ENCODE assay signal across 8 cellular contexts in genomic region chr5:17118631-17119030, GRCh38.
DNase-seq lines count a peak whose midpoint lies in the region; ATAC-seq and TF ChIP-seq lines count a peak whose summit lies in the region.

No MANE protein-coding gene starts in this region.

- POLR2A ChIA-PET in GM10248 (lab: Yijun Ruan, JAX), result no interaction called here

- no peak for TF ChIP-seq CTCF in GM10248 (IDR thresholded peaks at IDR 0.05; ENCODE audit: control extremely low read depth, extremely low read depth, low read depth, missing control alignments)

- DNase-seq in GM10248 (ENCODE audit: extremely low spot score) (peak; percentile 18), SW 1271 (lab: John Stamatoyannopoulos, UW) (peak; percentile 87 to 91), globus pallidus (ENCODE audit: low spot score) (peak; percentile 73), pons (ENCODE audit: low spot score) (peak; percentile 92), DMS 273 treated with DMSO at 0.1 percent for 48 hours (lab: John Stamatoyannopoulos, UW) (no peak), DMS 273 (lab: John Stamatoyannopoulos, UW; ENCODE audit: unreplicated experiment) (no peak)

- ATAC-seq in HG03066 (IDR thresholded peaks at IDR 0.05; ENCODE audit: low read depth, unreplicated experiment) (peak; percentile 65), GM19467 (IDR thresholded peaks at IDR 0.05; ENCODE audit: unreplicated experiment) (no peak)

- CTCF ChIA-PET in GM10248 (lab: Yijun Ruan, JAX), result no interaction called here

Comparison
In these comparisons a context has a peak if more than half of its experiments do, and no peak if none do; other contexts are left out.
1. DNase-seq: peak in GM10248 (single experiment), SW 1271 (2 of 2), globus pallidus (single experiment) and pons (single experiment); none in DMS 273 treated with DMSO at 0.1 percent for 48 hours (single experiment) and DMS 273 (single experiment).